Comparison of ENCODE assay signal across 14 cellular contexts in genomic region chr6:169571123-169571962, GRCh38.
A peak's percentile ranks its signal among the peaks of the same experiment; 100 is the strongest.
DNase-seq lines count a peak whose midpoint lies in the region; TF ChIP-seq lines count a peak whose summit lies in the region.
"Had no signal": no experiment of that assay in that cellular context is flagged by ENCODE, and none has a peak within 500 bp of the region (broad histone marks: within the 10 kb centered on the region; RNA-seq: fewer than 3 reads in every experiment).

No MANE protein-coding gene starts in this region.

- H3K4me3 ChIP-seq in SK-N-SH (ENCODE audit: low read depth in 2 of 2, low read length in 1 of 2) (no peak overlapping the region), retinal pigment epithelial cell (ENCODE audit: low read length) (no peak overlapping the region), uterus (no peak overlapping the region)

- peaks cover 5% of the 10 kb centered on the region for H3F3A ChIP-seq in SK-N-SH (replicated peaks; ENCODE audit: insufficient read depth)

- peak in 1 of 2 experiments; percentile 54; a peak in 1 of 4 replicates for TF ChIP-seq EP300 in SK-N-SH (IDR thresholded peaks at IDR 0.05; ENCODE audit: borderline replicate concordance in 1 of 2, low read depth in 1 of 2, low read length in 1 of 2)

- POLR2A ChIA-PET in SK-N-SH (lab: Yijun Ruan, JAX) = no interaction called here

- 0 out of 4 replicates have a peak, but pooled peaks cover 0 to 4% of the 10 kb centered on the region in 2 experiments for H3K4me1 ChIP-seq in SK-N-SH (ENCODE audit: control insufficient read depth in 1 of 2, insufficient read depth in 2 of 2, low read depth in 1 of 2, low read length in 1 of 2)
- H3K4me1 ChIP-seq in uterus = no peaks in the 10 kb centered on the region

- TF ChIP-seq RAD21 in SK-N-SH (IDR thresholded peaks at IDR 0.05; ENCODE audit: low read length) = no peak

- peak overlapping the region; percentile 51 for H3K4me2 ChIP-seq in SK-N-SH

- peak overlapping the region in 1 of 2 experiments; percentile 60; a peak in 2 of 4 replicates for H3K27ac ChIP-seq in SK-N-SH (ENCODE audit: low read depth in 2 of 2, low read length in 1 of 2)
- no peak overlapping the region for H3K27ac ChIP-seq in uterus
- H3K27ac ChIP-seq: neutrophil, VCaP had no signal

- no peaks in the 10 kb centered on the region for H3K79me2 ChIP-seq in SK-N-SH (ENCODE audit: insufficient read depth)

- H3K9me2 ChIP-seq in SK-N-SH = no peaks in the 10 kb centered on the region

- H2AFZ ChIP-seq in SK-N-SH (ENCODE audit: low read depth) = no peak overlapping the region

- intact Hi-C loops in uterus (cut with DNase I; ENCODE audit: low total_unique reads) = no loop called here

- TF ChIP-seq CTCF in SK-N-SH (IDR thresholded peaks at IDR 0.05) (no peak), retinal pigment epithelial cell (conservative IDR thresholded peaks at IDR 0.05; ENCODE audit: low read depth, low read length) (no peak), uterus (IDR thresholded peaks at IDR 0.05) (no peak)

- no peak for TF ChIP-seq POLR2A in uterus (IDR thresholded peaks at IDR 0.05)

- no peaks in the 10 kb centered on the region for H4K20me1 ChIP-seq in SK-N-SH (ENCODE audit: insufficient read depth)

- H3K27me3 ChIP-seq in SK-N-SH (ENCODE audit: insufficient read depth) (no peaks in the 10 kb centered on the region), uterus (no peaks in the 10 kb centered on the region)
- H3K27me3 ChIP-seq: neutrophil had no signal

- CTCF ChIA-PET in SK-N-SH (lab: Yijun Ruan, JAX) = no interaction called here

- 68% methylated on average over 12 of the region's 12 CpGs for WGBS in SK-N-SH (ENCODE audit: low lambda C conversion rate)

- no peaks in the 10 kb centered on the region for H3K36me3 ChIP-seq in SK-N-SH (replicated peaks in 1 of 2; ENCODE audit: control insufficient read depth in 1 of 2, insufficient read depth in 2 of 2, low read length in 1 of 2)
- H3K36me3 ChIP-seq in uterus = no peaks in the 10 kb centered on the region
- H3K36me3 ChIP-seq: neutrophil had no signal

- no peak overlapping the region for H3K9ac ChIP-seq in SK-N-SH

- H3K9me3 ChIP-seq in SK-N-SH (no peaks in the 10 kb centered on the region), uterus (no peaks in the 10 kb centered on the region)
- H3K9me3 ChIP-seq: neutrophil had no signal

- peak; percentile 10 for DNase-seq in HPDE6-E6E7 (ENCODE audit: extremely low spot score)
- no peak for DNase-seq in SK-N-SH
- peak; percentile 33 for DNase-seq in fibroblast of peridontal ligament (ENCODE audit: extremely low read depth)
- DNase-seq in retinal pigment epithelial cell (ENCODE audit: low read depth) = peak; percentile 65
- DNase-seq in NCI-H345 (lab: John Stamatoyannopoulos, UW) = no peak
- DNase-seq in pons (ENCODE audit: low spot score) = no peak
- no peak for DNase-seq in uterus
- DNase-seq: C1 segment of cervical spinal cord; Karpas-422; NCI-H1436 treated with DMSO at 0.1 percent for 48 hours; stimulated activated CD4-positive, alpha-beta T cell treated with anti-CD3 and anti-CD28 coated beads, Interleukin-12 subunit alpha, Interleukin-12 subunit beta, amount 100 ng/mL, for 4 hours; SW 1271 had no signal

TF ChIP-seq in SK-N-SH, 30 proteins besides CTCF, POLR2A, EP300 and RAD21:
- peak; percentile 70 for TF ChIP-seq FOSL2 (IDR thresholded peaks at IDR 0.05; ENCODE audit: borderline replicate concordance, low read depth)
- TF ChIP-seq, protein P1, sequence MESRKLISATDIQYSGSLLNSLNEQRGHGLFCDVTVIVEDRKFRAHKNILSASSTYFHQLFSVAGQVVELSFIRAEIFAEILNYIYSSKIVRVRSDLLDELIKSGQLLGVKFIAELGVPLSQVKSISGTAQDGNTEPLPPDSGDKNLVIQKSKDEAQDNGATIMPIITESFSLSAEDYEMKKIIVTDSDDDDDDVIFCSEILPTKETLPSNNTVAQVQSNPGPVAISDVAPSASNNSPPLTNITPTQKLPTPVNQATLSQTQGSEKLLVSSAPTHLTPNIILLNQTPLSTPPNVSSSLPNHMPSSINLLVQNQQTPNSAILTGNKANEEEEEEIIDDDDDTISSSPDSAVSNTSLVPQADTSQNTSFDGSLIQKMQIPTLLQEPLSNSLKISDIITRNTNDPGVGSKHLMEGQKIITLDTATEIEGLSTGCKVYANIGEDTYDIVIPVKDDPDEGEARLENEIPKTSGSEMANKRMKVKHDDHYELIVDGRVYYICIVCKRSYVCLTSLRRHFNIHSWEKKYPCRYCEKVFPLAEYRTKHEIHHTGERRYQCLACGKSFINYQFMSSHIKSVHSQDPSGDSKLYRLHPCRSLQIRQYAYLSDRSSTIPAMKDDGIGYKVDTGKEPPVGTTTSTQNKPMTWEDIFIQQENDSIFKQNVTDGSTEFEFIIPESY (IDR thresholded peaks at IDR 0.05; ENCODE audit: borderline replicate concordance, low read depth) = no peak
- TF ChIP-seq, protein P2, sequence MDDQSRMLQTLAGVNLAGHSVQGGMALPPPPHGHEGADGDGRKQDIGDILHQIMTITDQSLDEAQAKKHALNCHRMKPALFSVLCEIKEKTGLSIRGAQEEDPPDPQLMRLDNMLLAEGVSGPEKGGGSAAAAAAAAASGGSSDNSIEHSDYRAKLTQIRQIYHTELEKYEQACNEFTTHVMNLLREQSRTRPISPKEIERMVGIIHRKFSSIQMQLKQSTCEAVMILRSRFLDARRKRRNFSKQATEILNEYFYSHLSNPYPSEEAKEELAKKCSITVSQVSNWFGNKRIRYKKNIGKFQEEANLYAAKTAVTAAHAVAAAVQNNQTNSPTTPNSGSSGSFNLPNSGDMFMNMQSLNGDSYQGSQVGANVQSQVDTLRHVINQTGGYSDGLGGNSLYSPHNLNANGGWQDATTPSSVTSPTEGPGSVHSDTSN (IDR thresholded peaks at IDR 0.05) = peak; percentile 46
- peak; percentile 7; the same call in 1 of the 2 replicates for TF ChIP-seq NFIC (IDR thresholded peaks at IDR 0.05; ENCODE audit: borderline replicate concordance)
- TF ChIP-seq JUND (IDR thresholded peaks at IDR 0.05) = peak; percentile 58
- TF ChIP-seq REST (IDR thresholded peaks at IDR 0.05; ENCODE audit: low read depth, low read length) = no peak
- peak; percentile 65 for TF ChIP-seq TCF12 (IDR thresholded peaks at IDR 0.05)

Comparison
In these comparisons a context has a peak if more than half of its experiments do, and no peak if none do; other contexts are left out.
1. DNase-seq: peak in HPDE6-E6E7 (single experiment), fibroblast of peridontal ligament (single experiment) and retinal pigment epithelial cell (single experiment); none in SK-N-SH (single experiment), NCI-H345 (single experiment), pons (single experiment) and uterus (0 of 2).